Comparison of ENCODE assay signal across 25 cellular contexts in the genomic region with DNA sequence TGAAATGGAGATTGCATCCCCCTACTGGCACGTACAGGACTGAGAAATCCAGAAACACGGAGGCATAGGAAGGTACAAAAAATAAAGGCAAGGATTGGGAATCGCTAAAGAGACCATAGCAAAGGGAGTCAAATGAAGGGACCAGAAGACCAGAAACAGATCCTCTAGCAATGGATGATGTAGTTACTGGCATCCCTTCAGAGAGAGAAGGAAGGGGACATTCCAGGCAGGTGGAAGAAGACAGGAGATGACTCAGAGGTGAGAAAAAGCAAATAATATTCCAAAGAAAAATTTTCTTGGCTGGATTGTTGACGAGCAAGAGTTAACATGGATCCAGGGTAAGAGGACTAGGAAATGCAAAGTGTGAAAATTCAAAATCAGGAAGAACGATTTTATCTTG.
"Had no signal": no experiment of that assay in that cellular context is flagged by ENCODE, and none has a peak within 500 bp of the region (broad histone marks: within the 10 kb centered on the region; RNA-seq: fewer than 3 reads in every experiment).

No MANE protein-coding gene starts in this region.

- DNase-seq: activated CD4-positive, alpha-beta T cell treated with anti-CD3 and anti-CD28 coated beads, Interleukin-2, amount 10 ng/mL, durations not matched to agents 24 days and 14 days; activated CD8-positive, alpha-beta T cell treated with anti-CD3 and anti-CD28 coated beads for 36 hours; activated gamma-delta T cell treated with Interleukin-2 at 50 U/mL for 16 hours; amniotic stem cell; body of pancreas; central memory CD4-positive, alpha-beta T cell; colonic mucosa; heart right ventricle; kidney; lower lobe of right lung; natural killer cell; pancreas; stimulated activated CD4-positive, alpha-beta T cell treated with anti-CD3 and anti-CD28 coated beads, Interleukin-15, amount 100 ng/mL, for 24 hours had no signal

- H3K36me3 Mint-ChIP-seq: activated naive CD8-positive, alpha-beta T cell; natural killer cell; stimulated activated memory B cell treated with anti-CD40 and anti-IgM and Interleukin-4, amounts not matched to agents 10 μg/mL and 1 μg/mL and 100 μg/mL, for 72 hours had no signal

- H3K4me2 ChIP-seq: smooth muscle cell had no signal

- H3K4me3 Mint-ChIP-seq: activated CD4-positive, alpha-beta T cell treated with anti-CD3 and anti-CD28 coated beads, Interleukin-2, amount 10 ng/mL, durations not matched to agents 24 days and 14 days; activated CD8-positive, alpha-beta T cell treated with anti-CD3 and anti-CD28 coated beads for 36 hours; activated naive CD8-positive, alpha-beta T cell; natural killer cell; stimulated activated memory B cell treated with anti-CD40 and anti-IgM and Interleukin-4, amounts not matched to agents 10 μg/mL and 1 μg/mL and 100 μg/mL, for 72 hours had no signal

- H3K27ac ChIP-seq: body of pancreas, colonic mucosa, heart right ventricle, lower lobe of right lung, neutrophil, pancreas, thoracic aorta, upper lobe of left lung, VCaP had no signal

- H3K9me3 Mint-ChIP-seq: activated CD4-positive, alpha-beta T cell treated with anti-CD3 and anti-CD28 coated beads, Interleukin-2, amount 10 ng/mL, durations not matched to agents 24 days and 14 days; activated CD8-positive, alpha-beta T cell treated with anti-CD3 and anti-CD28 coated beads for 36 hours; natural killer cell; stimulated activated memory B cell treated with anti-CD40 and anti-IgM and Interleukin-4, amounts not matched to agents 10 μg/mL and 1 μg/mL and 100 μg/mL, for 72 hours had no signal

- ATAC-seq: activated CD4-positive, CD25-positive, alpha-beta regulatory T cell treated with anti-CD3 and anti-CD28 coated beads, Interleukin-2, amount 50 U/mL, for 24 hours; activated CD8-positive, alpha-beta T cell treated with anti-CD3 and anti-CD28 coated beads for 36 hours; body of pancreas; left lobe of liver; natural killer cell; SK-N-SH treated with all-trans-retinoic acid at 6 μM for 48 hours; stimulated activated memory B cell treated with anti-CD40 and anti-IgM and Interleukin-4, amounts not matched to agents 10 μg/mL and 1 μg/mL and 100 μg/mL, for 72 hours had no signal

- H3K4me1 ChIP-seq: body of pancreas, colonic mucosa, lower lobe of right lung, pancreas, upper lobe of left lung had no signal

- H3K9me3 ChIP-seq: body of pancreas, colonic mucosa, esophagus muscularis mucosa, heart right ventricle, lower lobe of right lung, neutrophil, pancreas, thoracic aorta, upper lobe of left lung had no signal

- H3K4me3 ChIP-seq: body of pancreas, colonic mucosa, dorsolateral prefrontal cortex, esophagus muscularis mucosa, heart right ventricle, lower lobe of right lung, pancreas, smooth muscle cell, thoracic aorta, upper lobe of left lung had no signal

- H3K27me3 ChIP-seq: body of pancreas, colonic mucosa, esophagus muscularis mucosa, neutrophil, upper lobe of left lung had no signal

- H3K27ac Mint-ChIP-seq: activated CD4-positive, alpha-beta T cell treated with anti-CD3 and anti-CD28 coated beads, Interleukin-2, amount 10 ng/mL, durations not matched to agents 24 days and 14 days; activated CD8-positive, alpha-beta T cell treated with anti-CD3 and anti-CD28 coated beads for 36 hours; activated naive CD8-positive, alpha-beta T cell; natural killer cell; stimulated activated memory B cell treated with anti-CD40 and anti-IgM and Interleukin-4, amounts not matched to agents 10 μg/mL and 1 μg/mL and 100 μg/mL, for 72 hours had no signal

- H3K36me3 ChIP-seq: colonic mucosa, esophagus muscularis mucosa, heart right ventricle, lower lobe of right lung, neutrophil, pancreas, thoracic aorta, upper lobe of left lung had no signal

- H3K4me1 Mint-ChIP-seq: activated CD4-positive, alpha-beta T cell treated with anti-CD3 and anti-CD28 coated beads, Interleukin-2, amount 10 ng/mL, durations not matched to agents 24 days and 14 days; natural killer cell; stimulated activated memory B cell treated with anti-CD40 and anti-IgM and Interleukin-4, amounts not matched to agents 10 μg/mL and 1 μg/mL and 100 μg/mL, for 72 hours had no signal
